8 cellular contexts compared by ENCODE assay signal in the genomic region with DNA sequence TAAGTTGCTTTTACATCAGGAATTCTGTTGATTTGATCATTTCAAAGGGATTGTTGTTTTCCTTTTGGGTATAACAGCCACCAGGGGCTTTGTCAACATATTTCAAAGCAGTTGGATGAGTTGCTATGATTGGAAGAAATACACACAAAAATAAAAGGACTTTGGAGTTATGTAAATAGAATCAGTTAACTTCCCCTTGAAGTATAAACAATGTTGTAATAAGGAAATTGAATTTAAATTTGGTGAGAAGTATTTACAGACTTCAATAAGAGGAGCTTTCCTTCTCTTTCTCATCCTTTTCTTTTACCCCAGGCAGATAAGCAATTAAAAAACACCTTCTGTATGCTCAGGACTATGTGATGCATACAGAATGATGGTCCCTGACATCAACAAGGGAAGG.
"Had no signal": no experiment of that assay in that cellular context is flagged by ENCODE, and none has a peak within 500 bp of the region (broad histone marks: within the 10 kb centered on the region; RNA-seq: fewer than 3 reads in every experiment).

No MANE protein-coding gene starts in this region.

- ATAC-seq: GM12878 had no signal

- FAIRE-seq: G401.6, GM12878, GM12891, GM12892, GM18507, GM19239 had no signal

- DNase-seq: GDM1, GF-D8 had no signal

- H3K4me3 ChIP-seq: GM12878 had no signal
